9 cellular contexts compared by ENCODE assay signal in genomic region chr19:45440873-45441654, GRCh38. TPM values are rescaled to one million over a fixed set of nuclear protein-coding genes. Genes with fewer than 3 reads are reported as not detected.
A peak's percentile ranks its signal among the peaks of the same experiment; 100 is the strongest.
DNase-seq lines count a peak whose midpoint lies in the region; ATAC-seq and TF ChIP-seq lines count a peak whose summit lies in the region.
"Had no signal": no experiment of that assay in that cellular context is flagged by ENCODE, and none has a peak within 500 bp of the region (broad histone marks: within the 10 kb centered on the region; RNA-seq: fewer than 3 reads in every experiment).

No MANE protein-coding gene starts in this region.

- peak overlapping the region; percentile 55 for H3K27ac Mint-ChIP-seq in activated CD4-positive, alpha-beta memory T cell treated with anti-CD3 and anti-CD28 coated beads for 36 hours
- H3K27ac Mint-ChIP-seq in type B pancreatic cell = peak overlapping the region; percentile 82

- POLR2A ChIA-PET in activated CD4-positive, alpha-beta memory T cell treated with anti-CD3 and anti-CD28 coated beads for 36 hours (lab: Charles Lee) = interaction anchor here (0.8 to 3.4 kb wide), 5 partner anchors 9 to 251 kb away, joined by 3 to 21 read pairs (median 8); partner anchors contain the start of genes FOSB and QPCTL

- H3K4me1 ChIP-seq in heart right ventricle (peaks cover 0 to 49% (median 33%) of the 10 kb centered on the region in 9 donors), hepatocyte (ENCODE audit: insufficient read depth) (peaks cover 18% of the 10 kb centered on the region)

- intact Hi-C loops in heart right ventricle (cut with DNase I) (loop anchor here in 2 of 10 donors (5.0 to 10.0 kb wide), 2 partner anchors 161 to 204 kb away; partner anchors contain the start of gene GPR4 (in 1 of the 2)), Right ventricle myocardium superior (cut with DNase I) (no loop called here), lower leg skin (cut with DNase I; ENCODE audit: low total_unique reads) (loop anchor here (2.0 kb wide), 1 partner anchor 34 kb away; no protein-coding TSS in a partner anchor)
- intact Hi-C loops in activated CD4-positive, alpha-beta memory T cell treated with anti-CD3 and anti-CD28 coated beads for 36 hours (cut with micrococcal nuclease) = no loop called here

- H3K27me3 Mint-ChIP-seq in activated CD4-positive, alpha-beta memory T cell treated with anti-CD3 and anti-CD28 coated beads for 36 hours = no peaks in the 10 kb centered on the region
- H3K27me3 Mint-ChIP-seq in type B pancreatic cell = no peaks in the 10 kb centered on the region

- 85 to 95% methylated on average over 9 of the region's 9 CpGs for WGBS in heart right ventricle, 2 donors
- WGBS in hepatocyte (ENCODE audit: low lambda C conversion rate, missing lambda C conversion rate) = 97% methylated on average over 9 of the region's 9 CpGs
- WGBS in lower leg skin, 2 donors = 88 to 90% methylated on average over 9 of the region's 9 CpGs

- CTCF ChIA-PET in activated CD4-positive, alpha-beta memory T cell treated with anti-CD3 and anti-CD28 coated beads for 36 hours (lab: Charles Lee) = interaction anchor here (0.6 to 6.8 kb wide), 9 partner anchors 10 to 54 kb away, joined by 3 to 420 read pairs (median 23); partner anchors contain the start of gene FOSB

- H3K4me3 ChIP-seq in heart right ventricle (no peak overlapping the region), hepatocyte (no peak overlapping the region), lower leg skin (ENCODE audit: low read depth, poor library complexity, severe bottlenecking) (no peak overlapping the region)

- no peak overlapping the region for H2AFZ ChIP-seq in hepatocyte

- H3K4me3 Mint-ChIP-seq in activated CD4-positive, alpha-beta memory T cell treated with anti-CD3 and anti-CD28 coated beads for 36 hours = no peak overlapping the region
- H3K4me3 Mint-ChIP-seq in type B pancreatic cell = peak overlapping the region; percentile 86

- H3K4me1 Mint-ChIP-seq in activated CD4-positive, alpha-beta memory T cell treated with anti-CD3 and anti-CD28 coated beads for 36 hours (ENCODE audit: low read depth) = peaks cover 32% of the 10 kb centered on the region
- peaks cover 18% of the 10 kb centered on the region for H3K4me1 Mint-ChIP-seq in type B pancreatic cell (ENCODE audit: unreplicated experiment)

- H3K27ac ChIP-seq in heart right ventricle (peak overlapping the region in 9 of 10 donors; percentile 89 to 99 (median 94)), hepatocyte (peak overlapping the region; percentile 87)

- no peaks in the 10 kb centered on the region for H3K79me2 ChIP-seq in hepatocyte

- no peak for TF ChIP-seq CTCF in heart right ventricle (IDR thresholded peaks at IDR 0.05)
- TF ChIP-seq CTCF in hepatocyte (IDR thresholded peaks at IDR 0.05; ENCODE audit: poor library complexity) = no peak
- no peak for TF ChIP-seq CTCF in type B pancreatic cell (conservative IDR thresholded peaks at IDR 0.05)
- TF ChIP-seq CTCF in lower leg skin (IDR thresholded peaks at IDR 0.05) = no peak

- no peaks in the 10 kb centered on the region for H3K36me3 Mint-ChIP-seq in activated CD4-positive, alpha-beta memory T cell treated with anti-CD3 and anti-CD28 coated beads for 36 hours
- no peaks in the 10 kb centered on the region for H3K36me3 Mint-ChIP-seq in type B pancreatic cell

- no peak for DNase-seq in heart right ventricle
- DNase-seq in Right ventricle myocardium superior = no peak
- DNase-seq in activated CD4-positive, alpha-beta memory T cell treated with anti-CD3 and anti-CD28 coated beads for 36 hours = no peak
- peak; percentile 43 for DNase-seq in hepatocyte (ENCODE audit: low spot score)
- no peak for DNase-seq in type B pancreatic cell (ENCODE audit: extremely low spot score, unreplicated experiment)
- no peak for DNase-seq in lower leg skin (ENCODE audit: low spot score in 2 of 2)
- DNase-seq in NOMO-1 (lab: John Stamatoyannopoulos, UW; ENCODE audit: unreplicated experiment in 2 of 2) = no peak

- no peaks in the 10 kb centered on the region for H3K27me3 ChIP-seq in heart right ventricle
- no peaks in the 10 kb centered on the region for H3K27me3 ChIP-seq in hepatocyte

- H3K9me2 ChIP-seq in hepatocyte (replicated peaks; ENCODE audit: insufficient read depth) = no peaks in the 10 kb centered on the region

- H3K4me2 ChIP-seq in hepatocyte = no peak overlapping the region

- H4K20me1 ChIP-seq in hepatocyte (ENCODE audit: insufficient read depth, poor library complexity, severe bottlenecking) = no peaks in the 10 kb centered on the region

- ATAC-seq in heart right ventricle (no peak), Right ventricle myocardium superior (ENCODE audit: poor library complexity) (no peak), GM19452 (IDR thresholded peaks at IDR 0.05; ENCODE audit: unreplicated experiment) (no peak)

- H3K9me3 Mint-ChIP-seq in activated CD4-positive, alpha-beta memory T cell treated with anti-CD3 and anti-CD28 coated beads for 36 hours = no peaks in the 10 kb centered on the region
- H3K9me3 Mint-ChIP-seq in type B pancreatic cell = no peaks in the 10 kb centered on the region

- TF ChIP-seq POLR2A in lower leg skin (IDR thresholded peaks at IDR 0.05) = no peak

- no peaks in the 10 kb centered on the region for H3K9me3 ChIP-seq in heart right ventricle
- H3K9me3 ChIP-seq in hepatocyte (ENCODE audit: low read depth) = no peaks in the 10 kb centered on the region
- H3K9me3 ChIP-seq: neutrophil had no signal

- no peaks in the 10 kb centered on the region for H3K36me3 ChIP-seq in heart right ventricle
- H3K36me3 ChIP-seq in hepatocyte (replicated peaks; ENCODE audit: insufficient read depth, low read depth) = no peaks in the 10 kb centered on the region
- H3K36me3 ChIP-seq: neutrophil had no signal

RNA-seq across cellular contexts. Expression of gene ERCC1, which starts 17.3 kb away (rescaled TPM):
- total RNA-seq in heart right ventricle (100 to 1,000 TPM; 113 to 194 (median 136) TPM), Right ventricle myocardium superior (163 TPM), hepatocyte (42.5 and 51.0 TPM in 2 replicates), type B pancreatic cell (ENCODE audit: low replicate concordance) (57.3 and 71.8 TPM in 2 replicates), lower leg skin (100 to 1,000 TPM in 1 of 4 donors, 10 to 100 TPM in 3; 57.7 to 111 (median 76.5) TPM)
- polyA plus RNA-seq in heart right ventricle (100 to 1,000 TPM; 147 to 183 TPM), hepatocyte (66.7 and 72.8 TPM in 2 replicates)
- 10 to 100 TPM; 59.4 to 59.7 TPM for total RNA-seq in activated CD4-positive, alpha-beta memory T cell treated with anti-CD3 and anti-CD28 coated beads for 36 hours

RNA-seq across cellular contexts. Expression of gene FOSB, which starts 26.7 kb away (rescaled TPM):
- total RNA-seq in heart right ventricle (10 to 100 TPM in 2 of 10 donors, 1 to 10 TPM in 7, under 1 TPM in 1; 0.39 to 54.5 (median 4.9) TPM), Right ventricle myocardium superior (0.51 TPM), hepatocyte (37.9 and 73.1 TPM in 2 replicates), type B pancreatic cell (ENCODE audit: low replicate concordance) (28.4 and 178 TPM in 2 replicates), lower leg skin (10 to 100 TPM in 2 of 4 donors, 1 to 10 TPM in 2; 5.9 to 18.2 (median 11.2) TPM)
- polyA plus RNA-seq in heart right ventricle (1 to 10 TPM; 2.1 to 5.5 TPM), hepatocyte (114 and 168 TPM in 2 replicates)
- total RNA-seq in activated CD4-positive, alpha-beta memory T cell treated with anti-CD3 and anti-CD28 coated beads for 36 hours = 1 to 10 TPM; 3.7 to 5.9 TPM

RNA-seq across cellular contexts. Expression of gene POLR1G, which starts 34.6 kb away (rescaled TPM):
- total RNA-seq in heart right ventricle (1 to 10 TPM; 4.1 to 9.8 (median 5.6) TPM), Right ventricle myocardium superior (7.7 TPM), hepatocyte (2.7 and 3.3 TPM in 2 replicates), type B pancreatic cell (ENCODE audit: low replicate concordance) (7.2 and 9.5 TPM in 2 replicates), lower leg skin (1 to 10 TPM; 4.0 to 8.1 (median 5.6) TPM)
- polyA plus RNA-seq in heart right ventricle (1 to 10 TPM; 5.1 to 8.2 TPM), hepatocyte (2.4 and 2.5 TPM in 2 replicates)
- total RNA-seq in activated CD4-positive, alpha-beta memory T cell treated with anti-CD3 and anti-CD28 coated beads for 36 hours = 10 to 100 TPM; 11.1 to 12.6 TPM

RNA-seq across cellular contexts. Expression of gene PPP1R13L, which starts 36.2 kb away (rescaled TPM):
- total RNA-seq in heart right ventricle (100 to 1,000 TPM; 134 to 204 (median 166) TPM), Right ventricle myocardium superior (207 TPM), hepatocyte (7.9 and 8.7 TPM in 2 replicates), type B pancreatic cell (ENCODE audit: low replicate concordance) (38.6 and 110 TPM in 2 replicates), lower leg skin (100 to 1,000 TPM; 257 to 851 (median 501) TPM)
- polyA plus RNA-seq in heart right ventricle (100 to 1,000 TPM in 1 of 2 donors, 10 to 100 TPM in 1; 85.2 to 265 TPM), hepatocyte (14.8 and 22.9 TPM in 2 replicates)
- total RNA-seq in activated CD4-positive, alpha-beta memory T cell treated with anti-CD3 and anti-CD28 coated beads for 36 hours = 1 to 10 TPM; 8.1 to 9.2 TPM

RNA-seq across cellular contexts. Expression of gene RTN2, which starts 55.8 kb away (rescaled TPM):
- total RNA-seq in heart right ventricle (10 to 100 TPM; 15.9 to 33.7 (median 21.8) TPM), Right ventricle myocardium superior (29.9 TPM), hepatocyte (3.4 and 7.8 TPM in 2 replicates), type B pancreatic cell (ENCODE audit: low replicate concordance) (11.9 and 13.0 TPM in 2 replicates), lower leg skin (10 to 100 TPM in 1 of 4 donors, 1 to 10 TPM in 3; 6.4 to 11.6 (median 9.0) TPM)
- polyA plus RNA-seq in heart right ventricle (10 to 100 TPM; 11.1 to 13.3 TPM), hepatocyte (12.2 and 14.8 TPM in 2 replicates)
- total RNA-seq in activated CD4-positive, alpha-beta memory T cell treated with anti-CD3 and anti-CD28 coated beads for 36 hours = 1 to 10 TPM; 1.5 to 2.2 TPM
